In genomic region chr20:44450938-44451450, GRCh38 we compare ENCODE assay signal across 24 cellular contexts.
"Had no signal": no experiment of that assay in that cellular context is flagged by ENCODE, and none has a peak within 500 bp of the region (broad histone marks: within the 10 kb centered on the region; RNA-seq: fewer than 3 reads in every experiment).

No MANE protein-coding gene starts in this region.

- H3K27me3 ChIP-seq: dorsolateral prefrontal cortex, gastrocnemius medialis, heart right ventricle, left lung, stomach, transverse colon had no signal

- H3K4me3 Mint-ChIP-seq: naive B cell, nephron had no signal

- H3K4me1 ChIP-seq: gastrocnemius medialis, parathyroid adenoma, psoas muscle had no signal

- ATAC-seq: esophagus mucosa, gastrocnemius medialis, heart right ventricle, left lung, psoas muscle, sciatic nerve had no signal

- H3K27ac ChIP-seq: dorsolateral prefrontal cortex, gastrocnemius medialis, heart right ventricle, parathyroid adenoma, psoas muscle, spleen, stomach, thoracic aorta, transverse colon had no signal

- H3K9me3 ChIP-seq: gastrocnemius medialis, heart right ventricle, left lung, psoas muscle, spleen, stomach, thoracic aorta, transverse colon had no signal

- H3K4me3 ChIP-seq: dorsolateral prefrontal cortex, gastrocnemius medialis, heart right ventricle, left lung, lung, psoas muscle, spleen, stomach, thoracic aorta, transverse colon had no signal

- H3K36me3 Mint-ChIP-seq: naive B cell had no signal

- DNase-seq: cortex of kidney; dorsolateral prefrontal cortex; effector CD8-positive, alpha-beta T cell; gastrocnemius medialis; heart right ventricle; islet precursor cell; left lung; mesendoderm; naive B cell; psoas muscle; retina; spleen; stimulated activated CD4-positive, alpha-beta T cell treated with anti-CD3 and anti-CD28 coated beads, Interleukin-2, amount 100 ng/mL, for 24 hours; stimulated activated CD4-positive, alpha-beta T cell treated with anti-CD3 and anti-CD28 coated beads, Interleukin-4, amount 100 ng/mL, for 4 hours; stimulated activated naive CD4-positive, alpha-beta T cell; stomach; substantia nigra; transverse colon had no signal

- H3K9me3 Mint-ChIP-seq: nephron had no signal

- H3K36me3 ChIP-seq: gastrocnemius medialis, heart right ventricle, left lung, spleen, stomach, thoracic aorta, transverse colon had no signal

- H3K27ac Mint-ChIP-seq: nephron had no signal

- H3K4me1 Mint-ChIP-seq: naive B cell, nephron had no signal
